1 cellular context compared by ENCODE assay signal in the genomic region with DNA sequence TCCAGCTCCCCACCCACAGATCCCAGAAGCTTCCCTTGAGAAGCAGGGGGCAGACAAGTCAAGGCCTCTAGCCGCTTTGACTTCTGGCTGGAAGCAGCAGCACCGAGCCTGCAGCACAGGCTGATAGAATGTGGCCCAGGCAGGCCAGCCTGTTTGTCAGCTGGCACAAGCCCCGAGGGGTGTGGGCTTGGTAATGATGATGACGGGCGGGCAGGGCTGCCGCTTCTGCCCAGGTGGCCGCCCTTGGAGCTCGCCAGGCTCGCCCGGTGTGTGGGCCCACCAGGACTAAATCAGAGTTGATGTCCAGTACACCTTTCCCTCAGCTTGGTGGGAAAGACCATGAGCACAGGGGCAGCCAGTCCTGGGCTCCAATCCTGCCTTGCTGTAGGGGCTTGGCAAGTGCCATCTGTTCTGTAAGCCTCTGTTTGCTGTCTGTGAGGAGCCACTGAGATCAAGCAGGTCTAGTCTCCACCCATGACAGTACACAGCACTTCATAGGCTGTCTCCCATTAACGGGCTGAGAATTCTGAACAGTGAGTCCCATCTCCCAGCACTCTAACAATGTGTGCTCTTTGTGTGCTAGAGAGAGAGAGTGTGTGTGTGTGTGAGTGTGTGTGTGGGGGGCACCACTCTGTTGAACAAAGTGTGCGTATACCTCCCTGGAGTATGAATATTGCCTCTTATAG.
TF ChIP-seq lines count a peak whose summit lies in the region.

No MANE protein-coding gene starts in this region.

TF ChIP-seq in K562, 482 proteins besides CTCF, POLR2A, EP300 and RAD21 (continued from another document):
- TF ChIP-seq, protein P1, sequence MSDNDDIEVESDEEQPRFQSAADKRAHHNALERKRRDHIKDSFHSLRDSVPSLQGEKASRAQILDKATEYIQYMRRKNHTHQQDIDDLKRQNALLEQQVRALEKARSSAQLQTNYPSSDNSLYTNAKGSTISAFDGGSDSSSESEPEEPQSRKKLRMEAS (CRISPR knock-in tag; IDR thresholded peaks at IDR 0.05), result 0 out of 2 replicates have a peak, but pooled peaks have one; percentile 13
- TF ChIP-seq, protein P2, sequence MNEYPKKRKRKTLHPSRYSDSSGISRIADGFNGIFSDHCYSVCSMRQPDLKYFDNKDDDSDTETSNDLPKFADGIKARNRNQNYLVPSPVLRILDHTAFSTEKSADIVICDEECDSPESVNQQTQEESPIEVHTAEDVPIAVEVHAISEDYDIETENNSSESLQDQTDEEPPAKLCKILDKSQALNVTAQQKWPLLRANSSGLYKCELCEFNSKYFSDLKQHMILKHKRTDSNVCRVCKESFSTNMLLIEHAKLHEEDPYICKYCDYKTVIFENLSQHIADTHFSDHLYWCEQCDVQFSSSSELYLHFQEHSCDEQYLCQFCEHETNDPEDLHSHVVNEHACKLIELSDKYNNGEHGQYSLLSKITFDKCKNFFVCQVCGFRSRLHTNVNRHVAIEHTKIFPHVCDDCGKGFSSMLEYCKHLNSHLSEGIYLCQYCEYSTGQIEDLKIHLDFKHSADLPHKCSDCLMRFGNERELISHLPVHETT (CRISPR knock-in tag; conservative IDR thresholded peaks at IDR 0.05 in 1 of 2, IDR thresholded peaks at IDR 0.05 in 1 of 2), result peak in 1 of 2 experiments; percentile 0; a peak in 1 of 4 replicates
- TF ChIP-seq SMARCA4 (IDR thresholded peaks at IDR 0.05) (no peak), PHTF2 (CRISPR knock-in tag; IDR thresholded peaks at IDR 0.05) (no peak), POLR2G (IDR thresholded peaks at IDR 0.05; ENCODE audit: low read depth, low read length) (0 out of 2 replicates have a peak, but pooled peaks have one; percentile 38)
